1 cellular context compared by ENCODE assay signal in genomic region chr15:62964251-62964650, GRCh38.
TF ChIP-seq lines count a peak whose summit lies in the region.

No MANE protein-coding gene starts in this region.

TF ChIP-seq in IMR-90, 13 proteins besides CTCF, POLR2A, EP300 and RAD21:
- TF ChIP-seq RFX5 (IDR thresholded peaks at IDR 0.05; ENCODE audit: low read depth, low read length) (no peak), CEBPB (IDR thresholded peaks at IDR 0.05; ENCODE audit: low read depth, low read length) (no peak), USF2 (IDR thresholded peaks at IDR 0.05; ENCODE audit: low read depth, low read length) (no peak), BHLHE40 (IDR thresholded peaks at IDR 0.05; ENCODE audit: low read depth, low read length) (no peak), NFE2L2 (IDR thresholded peaks at IDR 0.05; ENCODE audit: low read depth, low read length) (no peak), MAZ (IDR thresholded peaks at IDR 0.05; ENCODE audit: borderline replicate concordance, low read depth, low read length) (no peak), RCOR1 (IDR thresholded peaks at IDR 0.05; ENCODE audit: insufficient replicate concordance, low read length) (no peak), FOS (IDR thresholded peaks at IDR 0.05; ENCODE audit: low read depth, low read length) (no peak), MAFK (IDR thresholded peaks at IDR 0.05; ENCODE audit: low read depth, low read length) (no peak), MXI1 (IDR thresholded peaks at IDR 0.05; ENCODE audit: borderline replicate concordance, low read depth, low read length) (no peak), SMC3 (IDR thresholded peaks at IDR 0.05; ENCODE audit: low read depth, low read length) (no peak), CHD1 (IDR thresholded peaks at IDR 0.05; ENCODE audit: low read depth, low read length) (no peak)
- TF ChIP-seq, protein P1, sequence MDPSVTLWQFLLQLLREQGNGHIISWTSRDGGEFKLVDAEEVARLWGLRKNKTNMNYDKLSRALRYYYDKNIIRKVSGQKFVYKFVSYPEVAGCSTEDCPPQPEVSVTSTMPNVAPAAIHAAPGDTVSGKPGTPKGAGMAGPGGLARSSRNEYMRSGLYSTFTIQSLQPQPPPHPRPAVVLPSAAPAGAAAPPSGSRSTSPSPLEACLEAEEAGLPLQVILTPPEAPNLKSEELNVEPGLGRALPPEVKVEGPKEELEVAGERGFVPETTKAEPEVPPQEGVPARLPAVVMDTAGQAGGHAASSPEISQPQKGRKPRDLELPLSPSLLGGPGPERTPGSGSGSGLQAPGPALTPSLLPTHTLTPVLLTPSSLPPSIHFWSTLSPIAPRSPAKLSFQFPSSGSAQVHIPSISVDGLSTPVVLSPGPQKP (IDR thresholded peaks at IDR 0.05; ENCODE audit: borderline replicate concordance, low read depth, low read length) = no peak
TF ChIP-seq in IMR-90: peak in this region for 0.
